Comparison of ENCODE assay signal across 8 cellular contexts in genomic region chr7:22082886-22083710, GRCh38.
A peak's percentile ranks its signal among the peaks of the same experiment; 100 is the strongest.
DNase-seq lines count a peak whose midpoint lies in the region; ATAC-seq and TF ChIP-seq lines count a peak whose summit lies in the region.

No MANE protein-coding gene starts in this region.

- H3K27ac ChIP-seq in right lobe of liver = peak overlapping the region; percentile 63 to 83 (median 67)

- no peaks in the 10 kb centered on the region for H3K4me1 ChIP-seq in right lobe of liver

- DNase-seq in AG10803 (ENCODE audit: low read depth) = peak; percentile 68
- peak; percentile 51 for DNase-seq in NCI-H446 treated with DMSO at 0.1 percent for 48 hours (lab: John Stamatoyannopoulos, UW)
- peak; percentile 61 to 70 for DNase-seq in activated CD4-positive, alpha-beta T cell treated with anti-CD3 and anti-CD28 coated beads, Interleukin-2, amount 50 U/mL, for 24 hours (ENCODE audit: low read depth in 1 of 2, low spot score in 1 of 2)
- DNase-seq in dermis blood vessel endothelial cell = peak; percentile 89
- peak; percentile 91 to 93 (median 92) for DNase-seq in right lobe of liver
- DNase-seq in stimulated activated CD4-positive, alpha-beta T cell treated with anti-CD3 and anti-CD28 coated beads, Interleukin-4, amount 100 ng/mL, for 1 hour = peak; percentile 86

- TF ChIP-seq CTCF in AG10803 (conservative IDR thresholded peaks at IDR 0.05; ENCODE audit: low read length) (peak; percentile 72), right lobe of liver (IDR thresholded peaks at IDR 0.05) (peak; percentile 94 to 99 (median 96))

- 0% methylated on average over 14 of the region's 55 CpGs for WGBS in right lobe of liver (ENCODE audit: insufficient coverage, low coverage, low lambda C conversion rate, missing lambda C conversion rate)

- no peaks in the 10 kb centered on the region for H3K27me3 ChIP-seq in right lobe of liver

- H3K36me3 ChIP-seq in right lobe of liver = no peaks in the 10 kb centered on the region

- intact Hi-C loops in right lobe of liver (cut with DNase I) = no loop called here

- peak overlapping the region; percentile 70 for H3K4me3 ChIP-seq in AG10803 (ENCODE audit: low read length)
- peak overlapping the region; percentile 35 to 77 (median 73) for H3K4me3 ChIP-seq in right lobe of liver

- peak; percentile 38 for TF ChIP-seq POLR2A in right lobe of liver (IDR thresholded peaks at IDR 0.05)

- peak; percentile 99 for ATAC-seq in GM19023 (IDR thresholded peaks at IDR 0.05; ENCODE audit: unreplicated experiment)
- ATAC-seq in HG03280 (IDR thresholded peaks at IDR 0.05; ENCODE audit: unreplicated experiment) = peak; percentile 99
- peak; percentile 98 to 99 (median 98) for ATAC-seq in right lobe of liver

- no peaks in the 10 kb centered on the region for H3K9me3 ChIP-seq in right lobe of liver

Comparison
In these comparisons a context has a peak if more than half of its experiments do, and no peak if none do; other contexts are left out.
1. Peak in every context shown above with its lines: DNase-seq, ATAC-seq, H3K4me3 ChIP-seq and H3K27ac ChIP-seq.